In genomic region chr14:72904840-72905561, GRCh38 we compare ENCODE assay signal across 8 cellular contexts. TPM values are rescaled to one million over a fixed set of nuclear protein-coding genes. Genes with fewer than 3 reads are reported as not detected.
A peak's percentile ranks its signal among the peaks of the same experiment; 100 is the strongest.
DNase-seq lines count a peak whose midpoint lies in the region; ATAC-seq, FAIRE-seq and TF ChIP-seq lines count a peak whose summit lies in the region.

No MANE protein-coding gene starts in this region.

- intact Hi-C loops in A673 (cut with micrococcal nuclease; ENCODE audit: unreplicated experiment) (loop anchor here (1.0 kb wide), 1 partner anchor 388 kb away; no protein-coding TSS in a partner anchor), left lung (cut with DNase I) (loop anchor here in 1 of 2 donors (10.0 kb wide), 1 partner anchor 390 kb away; no protein-coding TSS in a partner anchor)

- CTCF ChIA-PET in A673 (lab: Charles Lee) = interaction anchor here (0.6 to 2.2 kb wide), 6 partner anchors 11 to 391 kb away, joined by 3 to 17 read pairs (median 4); partner anchors contain the start of gene DPF3

- FAIRE-seq in GM12891 (lab: Jason Lieb, UNC) = peak; percentile 72

- H3K9me3 Mint-ChIP-seq in central memory CD8-positive, alpha-beta T cell = no peaks in the 10 kb centered on the region

- TF ChIP-seq CTCF in A673 (conservative IDR thresholded peaks at IDR 0.05; ENCODE audit: low read depth, low read length) = peak; percentile 95
- TF ChIP-seq CTCF in left lung (IDR thresholded peaks at IDR 0.05) = peak; percentile 84 to 88

- H3K4me3 Mint-ChIP-seq in central memory CD8-positive, alpha-beta T cell = no peak overlapping the region

- BruUV-seq in A673 (replicated peaks; lab: Mats Ljungman, UMichigan) = no TSS peak

- no peak overlapping the region for H3K4me3 ChIP-seq in A673 (ENCODE audit: low read depth, low read length, poor library complexity, severe bottlenecking)
- H3K4me3 ChIP-seq in left lung = no peak overlapping the region

- no peak for TF ChIP-seq POLR2A in GM12891 (IDR thresholded peaks at IDR 0.05; ENCODE audit: low read depth, low read length)

- peaks cover 63% of the 10 kb centered on the region for H3K27me3 Mint-ChIP-seq in central memory CD8-positive, alpha-beta T cell

- H3K36me3 Mint-ChIP-seq in central memory CD8-positive, alpha-beta T cell (ENCODE audit: insufficient read depth) = no peaks in the 10 kb centered on the region

- DNase-seq in A673 (ENCODE audit: low spot score) (peak; percentile 86), GM12891 (ENCODE audit: insufficient read length, low spot score) (peak; percentile 29), NCI-H226 (peak; percentile 49), left lung (no peak), epidermal melanocyte (ENCODE audit: insufficient read length, low spot score) (no peak)
- peak; percentile 45 for DNase-seq in activated CD4-positive, alpha-beta T cell treated with anti-CD3 and anti-CD28 coated beads for 1 hour
- peak; percentile 33 to 37 for DNase-seq in central memory CD8-positive, alpha-beta T cell (ENCODE audit: low spot score in 2 of 2)
- DNase-seq in stimulated activated CD8-positive, alpha-beta memory T cell treated with anti-CD3 and anti-CD28 coated beads, Interleukin-2, amount 100 ng/mL, for 1 hour (ENCODE audit: low read depth in 2 of 2) = peak; percentile 33 to 45

- POLR2A ChIA-PET in A673 (lab: Charles Lee; ENCODE audit: low non-redundant PET) = interaction anchor here (0.6 kb wide), 1 partner anchor 35 kb away, joined by 7 read pairs; no protein-coding TSS in a partner anchor

- no peak overlapping the region for H3K27ac Mint-ChIP-seq in central memory CD8-positive, alpha-beta T cell (ENCODE audit: low read depth)

- H3K9me3 ChIP-seq in A673 (ENCODE audit: low read depth, low read length, poor library complexity, severe bottlenecking) (no peaks in the 10 kb centered on the region), left lung (no peaks in the 10 kb centered on the region)

- H3K27ac ChIP-seq in A673 (ENCODE audit: low read depth, low read length, poor library complexity, severe bottlenecking) = no peak overlapping the region
- no peak overlapping the region for H3K27ac ChIP-seq in left lung

- H3K36me3 ChIP-seq in A673 (ENCODE audit: insufficient read depth, low read length, poor library complexity, severe bottlenecking) = no peaks in the 10 kb centered on the region
- H3K36me3 ChIP-seq in left lung = no peaks in the 10 kb centered on the region

- H3K4me1 ChIP-seq in A673 (ENCODE audit: insufficient read depth, low read length, poor library complexity, severe bottlenecking) (peaks cover 38% of the 10 kb centered on the region), left lung (no peaks in the 10 kb centered on the region)

- H3K4me1 Mint-ChIP-seq in central memory CD8-positive, alpha-beta T cell = peaks cover 5% of the 10 kb centered on the region

- ATAC-seq in central memory CD8-positive, alpha-beta T cell (replicated peaks; ENCODE audit: extremely low read depth, poor library complexity, severe bottlenecking) = peak; percentile 32
- ATAC-seq in left lung = peak; percentile 91

- H3K27me3 ChIP-seq in A673 (replicated peaks; ENCODE audit: insufficient read depth, low read depth, low read length, poor library complexity) (no peaks in the 10 kb centered on the region), left lung (peaks cover 0 to 14% of the 10 kb centered on the region in 2 donors)

TF ChIP-seq in GM12891, 5 proteins besides CTCF, POLR2A, EP300 and RAD21:
- no peak for TF ChIP-seq PAX5 (IDR thresholded peaks at IDR 0.05; ENCODE audit: insufficient read depth, low read length, severe bottlenecking)
- no peak for TF ChIP-seq TAF1 (IDR thresholded peaks at IDR 0.05; ENCODE audit: low read depth, low read length)
- 0 out of 2 replicates have a peak, but pooled peaks have one; percentile 24 for TF ChIP-seq POU2F2 (IDR thresholded peaks at IDR 0.05; ENCODE audit: low read depth, low read length)

RNA-seq across cellular contexts. Expression of gene DPF3, which starts 11.1 kb away (rescaled TPM):
- total RNA-seq in A673 (2021) = 15.7 and 17.6 TPM in 2 replicates
- polyA plus RNA-seq in GM12891 (2012; ENCODE audit: low read depth, missing spikeins) = 0.62 TPM
- 1 to 10 TPM; 1.4 to 1.7 TPM for total RNA-seq in left lung

RNA-seq across cellular contexts. Expression of gene DCAF4, which starts 21.3 kb away (rescaled TPM):
- 23.4 and 25.1 TPM in 2 replicates for total RNA-seq in A673 (2021)
- polyA plus RNA-seq in GM12891 (2012; ENCODE audit: low read depth, missing spikeins) = 10.9 TPM
- total RNA-seq in left lung = 10 to 100 TPM; 11.8 to 12.3 TPM

Comparison
In these comparisons a context has a peak if more than half of its experiments do, and no peak if none do; other contexts are left out.
1. DNase-seq: peak in A673 (single experiment), GM12891 (single experiment), NCI-H226 (single experiment), activated CD4-positive, alpha-beta T cell treated with anti-CD3 and anti-CD28 coated beads for 1 hour (single experiment), central memory CD8-positive, alpha-beta T cell (2 of 2) and stimulated activated CD8-positive, alpha-beta memory T cell treated with anti-CD3 and anti-CD28 coated beads, Interleukin-2, amount 100 ng/mL, for 1 hour (2 of 2); none in left lung (0 of 2) and epidermal melanocyte (single experiment).